20 cellular contexts compared by ENCODE assay signal in the genomic region with DNA sequence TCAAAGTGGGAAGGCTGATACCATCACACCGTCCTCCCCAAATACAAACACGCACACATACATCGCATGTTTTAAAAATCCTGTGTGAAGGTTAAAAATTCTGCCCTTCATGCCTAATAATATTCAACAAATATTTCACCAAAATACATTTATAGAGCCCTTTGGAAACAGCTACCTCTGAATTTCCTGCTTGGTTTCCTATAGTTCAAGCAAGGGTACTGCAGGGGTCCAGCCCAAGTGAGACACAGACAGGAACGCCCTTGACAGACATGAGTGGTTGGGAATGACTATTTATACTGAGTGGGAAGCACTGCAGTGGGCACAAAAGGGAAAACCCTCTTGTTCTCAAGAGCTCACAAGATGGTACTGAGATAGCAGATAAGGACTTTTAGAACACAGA. TPM values are rescaled to one million over a fixed set of nuclear protein-coding genes. Genes with fewer than 3 reads are reported as not detected.
DNase-seq lines count a peak whose midpoint lies in the region; ATAC-seq, FAIRE-seq and TF ChIP-seq lines count a peak whose summit lies in the region.
"Had no signal": no experiment of that assay in that cellular context is flagged by ENCODE, and none has a peak within 500 bp of the region (broad histone marks: within the 10 kb centered on the region; RNA-seq: fewer than 3 reads in every experiment).

No MANE protein-coding gene starts in this region.

- H3K36me3 ChIP-seq in heart left ventricle = no peaks in the 10 kb centered on the region
- no peaks in the 10 kb centered on the region for H3K36me3 ChIP-seq in endothelial cell of umbilical vein (ENCODE audit: control insufficient read depth in 2 of 2, extremely low read depth in 1 of 2, insufficient read depth in 2 of 2, low read length in 2 of 2)
- H3K36me3 ChIP-seq in muscle layer of duodenum (ENCODE audit: control insufficient read depth in 1 of 2, insufficient read depth in 2 of 2, low read length in 2 of 2) = no peaks in the 10 kb centered on the region
- no peaks in the 10 kb centered on the region for H3K36me3 ChIP-seq in upper lobe of right lung
- H3K36me3 ChIP-seq: prostate gland had no signal

- no TSS peak for BruUV-seq in endothelial cell of umbilical vein (replicated peaks; lab: Mats Ljungman, UMichigan)

- no peak for FAIRE-seq in endothelial cell of umbilical vein (lab: Jason Lieb, UNC)
- FAIRE-seq: H1, TTC549 had no signal

- H4K20me1 ChIP-seq in endothelial cell of umbilical vein (replicated peaks; ENCODE audit: control insufficient read depth, extremely low read depth, insufficient read depth, low read length) = no peaks in the 10 kb centered on the region

- H3K9me3 ChIP-seq in heart left ventricle = no peaks in the 10 kb centered on the region
- H3K9me3 ChIP-seq in endothelial cell of umbilical vein (replicated peaks; ENCODE audit: control insufficient read depth, insufficient read depth, low read length) = no peaks in the 10 kb centered on the region
- H3K9me3 ChIP-seq in muscle layer of duodenum (ENCODE audit: control insufficient read depth in 1 of 2, low read length in 2 of 2) = no peaks in the 10 kb centered on the region
- no peaks in the 10 kb centered on the region for H3K9me3 ChIP-seq in upper lobe of right lung
- H3K9me3 ChIP-seq: prostate gland, testis had no signal

- dilution Hi-C loops in endothelial cell of umbilical vein (cut with MboI; ENCODE audit: extremely low pct_ligation_motif_present, low sequenced_read_pairs) = no loop called here

- H3K9me1 ChIP-seq in endothelial cell of umbilical vein (replicated peaks; ENCODE audit: control insufficient read depth, extremely low read depth, insufficient read depth, low read length) = no peaks in the 10 kb centered on the region

- H3K27me3 ChIP-seq in heart left ventricle (no peaks in the 10 kb centered on the region), endothelial cell of umbilical vein (ENCODE audit: control insufficient read depth in 2 of 2, insufficient read depth in 2 of 2, low read length in 2 of 2) (no peaks in the 10 kb centered on the region), muscle layer of duodenum (ENCODE audit: low read depth, low read length) (no peaks in the 10 kb centered on the region), upper lobe of right lung (no peaks in the 10 kb centered on the region)
- H3K27me3 ChIP-seq: testis had no signal

- no peak overlapping the region for H3K4me3 ChIP-seq in heart left ventricle
- no peak overlapping the region for H3K4me3 ChIP-seq in endothelial cell of umbilical vein (replicated peaks in 1 of 3; ENCODE audit: insufficient read depth in 1 of 3, low read depth in 1 of 3, low read length in 3 of 3)
- no peak overlapping the region for H3K4me3 ChIP-seq in muscle layer of duodenum (ENCODE audit: low read depth in 1 of 2, low read length in 2 of 2)
- H3K4me3 ChIP-seq in upper lobe of right lung = no peak overlapping the region
- H3K4me3 ChIP-seq: prostate gland, testis had no signal

- intact Hi-C loops in heart left ventricle (cut with DNase I) = no loop called here
- intact Hi-C loops in left cardiac atrium (cut with DNase I) = no loop called here
- intact Hi-C loops in endothelial cell of umbilical vein (cut with micrococcal nuclease) = loop anchor here (5.0 to 10.0 kb wide), 2 partner anchors 261 to 344 kb away; a partner anchor contains a TSS
- intact Hi-C loops in upper lobe of right lung (cut with DNase I) = no loop called here

- H3K4me1 ChIP-seq in heart left ventricle (peaks cover 0 to 31% (median 0%) of the 10 kb centered on the region in 12 donors), endothelial cell of umbilical vein (ENCODE audit: control insufficient read depth, extremely low read depth, insufficient read depth, low read length) (peaks cover 33% of the 10 kb centered on the region), muscle layer of duodenum (ENCODE audit: control insufficient read depth in 1 of 2, insufficient read depth in 2 of 2, low read length in 2 of 2) (no peaks in the 10 kb centered on the region), upper lobe of right lung (peaks cover 12% of the 10 kb centered on the region)
- H3K4me1 ChIP-seq: prostate gland, testis had no signal

- no peak overlapping the region for H3K9ac ChIP-seq in endothelial cell of umbilical vein (replicated peaks; ENCODE audit: extremely low read depth, insufficient read depth, low read length)

- CTCF ChIA-PET in endothelial cell of umbilical vein (lab: Charles Lee) = interaction anchor here (0.7 to 2.2 kb wide), 6 partner anchors 11 to 246 kb away, joined by 3 to 8 read pairs (median 6); no protein-coding TSS in a partner anchor

- TF ChIP-seq CTCF in heart left ventricle (IDR thresholded peaks at IDR 0.05) (no peak), endothelial cell of umbilical vein (IDR thresholded peaks at IDR 0.05; ENCODE audit: extremely low read depth in 1 of 2, insufficient read depth in 1 of 2, low read depth in 1 of 2, low read length in 2 of 2) (no peak), upper lobe of right lung (IDR thresholded peaks at IDR 0.05) (no peak)

- peak overlapping the region in 7 of 12 donors; percentile 48 to 83 (median 63) for H3K27ac ChIP-seq in heart left ventricle
- H3K27ac ChIP-seq in endothelial cell of umbilical vein (ENCODE audit: insufficient read depth, low read depth, low read length) = peak overlapping the region; percentile 34
- peak overlapping the region; percentile 4 for H3K27ac ChIP-seq in muscle layer of duodenum (ENCODE audit: low read length)
- peak overlapping the region; percentile 70 for H3K27ac ChIP-seq in upper lobe of right lung
- H3K27ac ChIP-seq: prostate gland, testis had no signal

- no peak overlapping the region for H2AFZ ChIP-seq in endothelial cell of umbilical vein (ENCODE audit: low read depth, low read length)

- no peaks in the 10 kb centered on the region for H3K79me2 ChIP-seq in endothelial cell of umbilical vein (ENCODE audit: control insufficient read depth, insufficient read depth, low read length)

- POLR2A ChIA-PET in endothelial cell of umbilical vein (lab: Charles Lee) = no interaction called here

- 61 to 83% (median 80%) methylated on average over 4 of the region's 4 CpGs for WGBS in heart left ventricle, 4 donors

- TF ChIP-seq POLR2A in heart left ventricle (IDR thresholded peaks at IDR 0.05) (no peak), endothelial cell of umbilical vein (IDR thresholded peaks at IDR 0.05; ENCODE audit: low read depth, low read length) (no peak)

- H3K4me2 ChIP-seq in endothelial cell of umbilical vein (ENCODE audit: insufficient read depth, low read length) = peak overlapping the region; percentile 94

- ATAC-seq in heart left ventricle (no peak), left cardiac atrium (no peak), upper lobe of right lung (no peak), HG02852 (IDR thresholded peaks at IDR 0.05; ENCODE audit: unreplicated experiment) (no peak), GM19455 (IDR thresholded peaks at IDR 0.05; ENCODE audit: unreplicated experiment) (no peak)

- DNase-seq in heart left ventricle = no peak
- DNase-seq in left cardiac atrium = no peak
- DNase-seq in endothelial cell of umbilical vein (ENCODE audit: low read depth, low spot score) = no peak
- no peak for DNase-seq in upper lobe of right lung
- DNase-seq in DMS153 treated with DMSO at 0.1 percent for 48 hours (lab: John Stamatoyannopoulos, UW; ENCODE audit: unreplicated experiment) = no peak
- DNase-seq: 8988T; activated CD4-positive, alpha-beta T cell treated with anti-CD3 and anti-CD28 coated beads, Interleukin-2, amount 50 U/mL, for 48 hours; activated naive CD8-positive, alpha-beta T cell treated with anti-CD3 and anti-CD28 coated beads, Interleukin-2, amount 10 ng/mL, durations not matched to agents 7 days and 5 days; activated T-cell treated with anti-CD3 and anti-CD28 coated beads, Interleukin-2, amount 50 U/mL, for 24 hours; CD4-positive, alpha-beta memory T cell; NCI-H1694 treated with DMSO at 0.1 percent for 48 hours; stimulated activated CD4-positive, alpha-beta T cell treated with anti-CD3 and anti-CD28 coated beads, Interleukin-1b, Interleukin-23, amount 100 ng/mL, for 48 hours; testis had no signal

TF ChIP-seq in endothelial cell of umbilical vein, 7 proteins besides CTCF, POLR2A, EP300 and RAD21:
- no peak for TF ChIP-seq POLR2AphosphoS5 (IDR thresholded peaks at IDR 0.05; ENCODE audit: insufficient read depth, low read depth, low read length)
- TF ChIP-seq, protein P1, sequence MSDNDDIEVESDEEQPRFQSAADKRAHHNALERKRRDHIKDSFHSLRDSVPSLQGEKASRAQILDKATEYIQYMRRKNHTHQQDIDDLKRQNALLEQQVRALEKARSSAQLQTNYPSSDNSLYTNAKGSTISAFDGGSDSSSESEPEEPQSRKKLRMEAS (IDR thresholded peaks at IDR 0.05; ENCODE audit: insufficient read depth, insufficient read length) = no peak
- no peak for TF ChIP-seq EZH2 (IDR thresholded peaks at IDR 0.05; ENCODE audit: borderline replicate concordance, low read depth, low read length, severe bottlenecking)
- no peak for TF ChIP-seq GATA2 (IDR thresholded peaks at IDR 0.05; ENCODE audit: insufficient read depth, insufficient read length, low read depth, low read length)
- no peak for TF ChIP-seq FOS (IDR thresholded peaks at IDR 0.05; ENCODE audit: borderline replicate concordance, insufficient read depth, low read length)
- TF ChIP-seq JUN (IDR thresholded peaks at IDR 0.05; ENCODE audit: borderline replicate concordance, insufficient read depth, insufficient read length, low read depth) = no peak
- TF ChIP-seq MYC (IDR thresholded peaks at IDR 0.05; ENCODE audit: low read depth, low read length) = no peak
TF ChIP-seq in endothelial cell of umbilical vein: peak in this region for 0.

RNA-seq across cellular contexts. Expression of a gene that starts 51.0 kb away (rescaled TPM):
- total RNA-seq in heart left ventricle = 1 to 10 TPM in 6 of 9 donors, under 1 TPM in 3; 0.60 to 5.7 (median 1.7) TPM
- 1 to 10 TPM in 1 of 2 donors, under 1 TPM in 1; 0.75 to 1.2 TPM for polyA plus RNA-seq in heart left ventricle
- total RNA-seq in left cardiac atrium = 1 to 10 TPM; 3.0 to 6.9 TPM
- not detected in 2 replicates for total RNA-seq in endothelial cell of umbilical vein
- not detected in 2 replicates for polyA plus RNA-seq in endothelial cell of umbilical vein
- polyA plus RNA-seq in endothelial cell of umbilical vein (2011; cell fraction: cytosol; rRNA removed) = not detected in 2 replicates
- polyA plus RNA-seq in endothelial cell of umbilical vein (2011; cell fraction: nucleus; rRNA removed) = not detected in 2 replicates
- polyA plus RNA-seq in endothelial cell of umbilical vein (2012) = not detected in 2 replicates
- 0.64 TPM in 1 of 2 replicates, not detected in the other for polyA minus RNA-seq in endothelial cell of umbilical vein
- not detected for polyA minus RNA-seq in endothelial cell of umbilical vein (2011; cell fraction: cytosol; rRNA and poly(A)+ RNA removed)
- not detected in 2 replicates for polyA minus RNA-seq in endothelial cell of umbilical vein (2011; cell fraction: nucleus; rRNA and poly(A)+ RNA removed)
- total RNA-seq in upper lobe of right lung = 8.5 TPM
- total RNA-seq: NCI-H460 had no signal

Comparison
In these comparisons a context has a peak if more than half of its experiments do, and no peak if none do; other contexts are left out.
1. H3K27ac ChIP-seq: peak in every context shown above with its lines; median percentile 70 in upper lobe of right lung; 63 in heart left ventricle; 34 in endothelial cell of umbilical vein; 4 in muscle layer of duodenum.